In the genomic region with DNA sequence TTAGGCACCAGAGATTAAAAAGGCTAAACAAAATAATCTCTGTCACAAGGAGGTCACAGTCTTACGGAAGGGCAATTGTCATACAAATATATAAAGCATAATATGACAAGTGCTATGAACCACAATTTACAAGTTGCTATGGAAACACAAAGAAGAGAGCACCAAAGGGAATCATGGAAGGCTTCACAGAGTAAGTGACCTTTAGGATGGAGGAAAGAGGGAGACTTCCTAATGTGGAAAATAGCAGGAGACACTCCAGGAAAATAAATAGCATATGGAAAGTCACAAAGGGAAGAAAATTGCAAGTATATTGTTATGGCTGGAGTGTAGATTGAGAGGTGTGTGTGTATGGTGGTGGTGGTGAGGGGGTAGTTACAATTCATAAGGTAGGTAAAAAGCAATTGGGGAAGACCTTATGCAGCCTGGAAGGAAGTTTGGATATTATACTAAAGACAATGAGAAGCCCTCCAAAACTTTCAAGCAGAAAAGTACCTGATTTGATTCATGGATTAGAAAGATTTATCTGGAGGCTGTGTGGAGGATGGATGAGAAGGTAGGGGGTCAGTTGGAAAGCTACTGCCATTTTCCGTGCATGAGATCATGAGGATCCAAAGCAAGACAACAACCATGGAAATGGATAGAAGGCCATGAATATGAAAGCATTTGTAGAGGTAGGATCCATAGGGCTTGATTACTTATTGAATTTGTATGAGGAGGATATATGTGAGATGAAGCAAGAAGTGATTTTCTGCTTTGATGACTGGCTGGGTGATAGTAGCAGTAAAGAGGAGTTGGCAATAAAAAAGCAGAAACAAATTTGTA, we compare ENCODE assay signal across 1 cellular context.
A peak's percentile ranks its signal among the peaks of the same experiment; 100 is the strongest.
TF ChIP-seq lines count a peak whose summit lies in the region.

No MANE protein-coding gene starts in this region.

TF ChIP-seq in K562, 482 proteins besides CTCF, POLR2A, EP300 and RAD21 (continued from another document):
- TF ChIP-seq MTA3 (IDR thresholded peaks at IDR 0.05; ENCODE audit: borderline replicate concordance) (0 out of 2 replicates have a peak, but pooled peaks have one; percentile 20), ZFP36 (IDR thresholded peaks at IDR 0.05; ENCODE audit: low read depth, low read length, partially characterized antibody) (peak; percentile 92), POLR2G (IDR thresholded peaks at IDR 0.05; ENCODE audit: low read depth, low read length) (0 out of 2 replicates have a peak, but pooled peaks have one; percentile 37), NCOR1 (IDR thresholded peaks at IDR 0.05) (0 out of 2 replicates have a peak, but pooled peaks have one; percentile 22), ZNF165 (CRISPR knock-in tag; IDR thresholded peaks at IDR 0.05; ENCODE audit: borderline replicate concordance) (no peak), SIN3A (IDR thresholded peaks at IDR 0.05; ENCODE audit: borderline replicate concordance in 2 of 2, control insufficient read depth in 1 of 2, low read depth in 2 of 2, low read length in 2 of 2) (0 out of 4 replicates have a peak, but pooled peaks of 1 of the 2 experiments have one; percentile 14), TOE1 (IDR thresholded peaks at IDR 0.05; ENCODE audit: borderline replicate concordance) (0 out of 2 replicates have a peak, but pooled peaks have one; percentile 17), TOE1 (CRISPR knock-in tag; IDR thresholded peaks at IDR 0.05; ENCODE audit: borderline replicate concordance, low read depth) (no peak), NFIC (IDR thresholded peaks at IDR 0.05) (peak; percentile 16; the same call in 1 of the 2 replicates), POLR2B (IDR thresholded peaks at IDR 0.05; ENCODE audit: low read depth, partially characterized antibody) (peak; percentile 85)
- TF ChIP-seq, protein P1, sequence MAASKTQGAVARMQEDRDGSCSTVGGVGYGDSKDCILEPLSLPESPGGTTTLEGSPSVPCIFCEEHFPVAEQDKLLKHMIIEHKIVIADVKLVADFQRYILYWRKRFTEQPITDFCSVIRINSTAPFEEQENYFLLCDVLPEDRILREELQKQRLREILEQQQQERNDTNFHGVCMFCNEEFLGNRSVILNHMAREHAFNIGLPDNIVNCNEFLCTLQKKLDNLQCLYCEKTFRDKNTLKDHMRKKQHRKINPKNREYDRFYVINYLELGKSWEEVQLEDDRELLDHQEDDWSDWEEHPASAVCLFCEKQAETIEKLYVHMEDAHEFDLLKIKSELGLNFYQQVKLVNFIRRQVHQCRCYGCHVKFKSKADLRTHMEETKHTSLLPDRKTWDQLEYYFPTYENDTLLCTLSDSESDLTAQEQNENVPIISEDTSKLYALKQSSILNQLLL (CRISPR knock-in tag; IDR thresholded peaks at IDR 0.05; ENCODE audit: borderline replicate concordance) = no peak
- TF ChIP-seq, protein P2, sequence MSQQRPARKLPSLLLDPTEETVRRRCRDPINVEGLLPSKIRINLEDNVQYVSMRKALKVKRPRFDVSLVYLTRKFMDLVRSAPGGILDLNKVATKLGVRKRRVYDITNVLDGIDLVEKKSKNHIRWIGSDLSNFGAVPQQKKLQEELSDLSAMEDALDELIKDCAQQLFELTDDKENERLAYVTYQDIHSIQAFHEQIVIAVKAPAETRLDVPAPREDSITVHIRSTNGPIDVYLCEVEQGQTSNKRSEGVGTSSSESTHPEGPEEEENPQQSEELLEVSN (IDR thresholded peaks at IDR 0.05; ENCODE audit: borderline replicate concordance in 1 of 2, extremely low read depth in 1 of 2, insufficient read depth in 1 of 2, insufficient read length in 1 of 2, low read depth in 1 of 2, low read length in 1 of 2, poor library complexity in 1 of 2, severe bottlenecking in 1 of 2) = no peak
